ENCODE assay signal across 10 cellular contexts in genomic region chr17:64200080-64201042, GRCh38.
DNase-seq lines count a peak whose midpoint lies in the region; ATAC-seq and TF ChIP-seq lines count a peak whose summit lies in the region.
"Had no signal": no experiment of that assay in that cellular context is flagged by ENCODE, and none has a peak within 500 bp of the region (broad histone marks: within the 10 kb centered on the region; RNA-seq: fewer than 3 reads in every experiment).

No MANE protein-coding gene starts in this region.

- 72% methylated on average over 3 of the region's 3 CpGs for WGBS in SK-N-SH (ENCODE audit: low lambda C conversion rate)

- TF ChIP-seq CTCF in SK-N-SH (IDR thresholded peaks at IDR 0.05) (no peak), fibroblast of the aortic adventitia (IDR thresholded peaks at IDR 0.05; ENCODE audit: insufficient read depth, low read length) (no peak)

- H3K4me3 ChIP-seq in SK-N-SH (ENCODE audit: low read depth in 2 of 2, low read length in 1 of 2) (no peak overlapping the region), fibroblast of the aortic adventitia (ENCODE audit: low read depth, low read length) (no peak overlapping the region), H7 (ENCODE audit: insufficient read depth, low read depth, low read length) (no peak overlapping the region)

- H3K27me3 ChIP-seq in SK-N-SH (ENCODE audit: insufficient read depth) (no peaks in the 10 kb centered on the region), H7 (ENCODE audit: control insufficient read depth, insufficient read depth, low read length) (no peaks in the 10 kb centered on the region)

- H3K4me1 ChIP-seq in SK-N-SH (ENCODE audit: control insufficient read depth in 1 of 2, insufficient read depth in 2 of 2, low read depth in 1 of 2, low read length in 1 of 2): peaks cover 32 to 41% of the 10 kb centered on the region in 2 experiments

- POLR2A ChIA-PET in SK-N-SH (lab: Yijun Ruan, JAX): interaction anchor here (1.3 kb wide), 1 partner anchor 54 kb away, joined by 4 read pairs; no protein-coding TSS in a partner anchor

- H3K9me3 ChIP-seq in SK-N-SH: peaks cover 14% of the 10 kb centered on the region; the same call in 1 of the 2 replicates

- no peak overlapping the region for H3K9ac ChIP-seq in SK-N-SH

- H3K36me3 ChIP-seq in SK-N-SH (replicated peaks in 1 of 2; ENCODE audit: control insufficient read depth in 1 of 2, insufficient read depth in 2 of 2, low read length in 1 of 2) (peaks cover 0 to 19% of the 10 kb centered on the region in 2 experiments), H7 (replicated peaks; ENCODE audit: control insufficient read depth, insufficient read depth, low read length) (no peaks in the 10 kb centered on the region)

- CTCF ChIA-PET in SK-N-SH (lab: Yijun Ruan, JAX): interaction anchor here (0.7 to 2.2 kb wide), 11 partner anchors 9 to 281 kb away, joined by 3 to 10 read pairs (median 4); no protein-coding TSS in a partner anchor

- H4K20me1 ChIP-seq in SK-N-SH (ENCODE audit: insufficient read depth): no peaks in the 10 kb centered on the region

- no peak overlapping the region for H2AFZ ChIP-seq in SK-N-SH (ENCODE audit: low read depth)

- ATAC-seq in HG02840 (IDR thresholded peaks at IDR 0.05; ENCODE audit: low FRiP score, unreplicated experiment): no peak
- ATAC-seq in GM18909 (IDR thresholded peaks at IDR 0.05; ENCODE audit: poor library complexity, unreplicated experiment): no peak

- no peak for TF ChIP-seq RAD21 in SK-N-SH (IDR thresholded peaks at IDR 0.05; ENCODE audit: low read length)

- no peak overlapping the region for H3K4me2 ChIP-seq in SK-N-SH

- no peak for TF ChIP-seq EP300 in SK-N-SH (IDR thresholded peaks at IDR 0.05; ENCODE audit: borderline replicate concordance in 1 of 2, low read depth in 1 of 2, low read length in 1 of 2)

- H3K79me2 ChIP-seq in SK-N-SH (ENCODE audit: insufficient read depth): peaks cover 61% of the 10 kb centered on the region

- H3K9me2 ChIP-seq in SK-N-SH: no peaks in the 10 kb centered on the region

- peak; percentile 44 for DNase-seq in stimulated activated CD4-positive, alpha-beta T cell treated with anti-CD3 and anti-CD28 coated beads, Interleukin-15, amount 100 ng/mL, for 24 hours
- no peak for DNase-seq in stimulated activated CD4-positive, alpha-beta T cell treated with anti-CD3 and anti-CD28 coated beads, Interleukin-4, amount 100 ng/mL, for 24 hours
- DNase-seq in SK-N-SH (no peak), fibroblast of the aortic adventitia (ENCODE audit: low read depth) (peak; percentile 76), H7 (no peak), SIG-M5 treated with dmso at 0.1 percent for 504 hours (lab: John Stamatoyannopoulos, UW; ENCODE audit: unreplicated experiment) (no peak)
- DNase-seq: cerebellar nuclear complex, left cardiac atrium had no signal

- peak overlapping the region in 1 of 2 experiments; percentile 26; a peak in 2 of 4 replicates for H3K27ac ChIP-seq in SK-N-SH (ENCODE audit: low read depth in 2 of 2, low read length in 1 of 2)

- H3F3A ChIP-seq in SK-N-SH (replicated peaks; ENCODE audit: insufficient read depth): peaks cover 51% of the 10 kb centered on the region

TF ChIP-seq in SK-N-SH, 30 proteins besides CTCF, POLR2A, EP300 and RAD21:
- TF ChIP-seq PBX3 (IDR thresholded peaks at IDR 0.05) (peak; percentile 37), TEAD4 (IDR thresholded peaks at IDR 0.05; ENCODE audit: borderline replicate concordance, insufficient read depth) (no peak)
TF ChIP-seq in SK-N-SH: peak in this region for 1.

Comparison
In these comparisons a context has a peak if more than half of its experiments do, and no peak if none do; other contexts are left out.
1. DNase-seq: peak in stimulated activated CD4-positive, alpha-beta T cell treated with anti-CD3 and anti-CD28 coated beads, Interleukin-15, amount 100 ng/mL, for 24 hours (single experiment) and fibroblast of the aortic adventitia (single experiment); none in stimulated activated CD4-positive, alpha-beta T cell treated with anti-CD3 and anti-CD28 coated beads, Interleukin-4, amount 100 ng/mL, for 24 hours (single experiment), SK-N-SH (single experiment), H7 (single experiment) and SIG-M5 treated with dmso at 0.1 percent for 504 hours (single experiment).